In the genomic region with DNA sequence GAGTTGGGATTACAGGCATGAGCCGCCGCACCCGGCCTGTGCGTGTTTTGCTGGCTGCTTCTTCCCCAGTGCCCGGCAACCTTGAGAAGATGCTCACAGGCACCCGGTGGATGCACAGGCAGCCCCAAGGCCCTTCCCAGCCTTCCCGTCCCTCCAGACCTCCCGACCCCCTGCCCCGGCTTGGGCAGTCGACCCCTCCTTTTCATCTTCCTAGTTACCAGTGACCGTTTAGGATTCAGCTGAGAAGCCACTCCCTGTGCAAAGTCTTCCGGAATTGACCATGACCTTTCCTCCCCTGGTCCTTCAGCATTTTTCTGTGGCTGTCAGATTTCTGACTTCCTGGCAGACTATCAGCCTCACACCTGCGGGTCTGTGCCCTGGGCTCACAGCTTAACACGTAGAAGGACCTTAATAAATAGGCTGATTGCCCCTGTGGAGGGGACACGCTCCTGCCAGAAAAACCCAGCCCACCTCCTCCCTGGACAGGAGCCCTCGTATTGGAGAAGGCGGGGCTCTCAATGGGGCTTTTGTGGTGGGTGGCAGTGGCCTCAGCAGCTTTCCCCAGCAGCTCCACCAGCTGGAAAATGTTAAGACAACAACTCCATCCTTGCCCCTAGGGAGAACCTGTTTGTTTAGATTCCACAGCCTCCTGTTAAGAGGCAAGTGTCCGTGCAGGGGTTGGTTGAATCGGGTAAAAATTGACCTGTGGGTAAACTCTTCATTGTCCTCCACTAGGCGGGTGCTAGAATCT, we compare ENCODE assay signal across 14 cellular contexts. TPM values are rescaled to one million over a fixed set of nuclear protein-coding genes. Genes with fewer than 3 reads are reported as not detected.
A peak's percentile ranks its signal among the peaks of the same experiment; 100 is the strongest.
DNase-seq lines count a peak whose midpoint lies in the region; ATAC-seq and TF ChIP-seq lines count a peak whose summit lies in the region.
"Had no signal": no experiment of that assay in that cellular context is flagged by ENCODE, and none has a peak within 500 bp of the region (broad histone marks: within the 10 kb centered on the region; RNA-seq: fewer than 3 reads in every experiment).

No MANE protein-coding gene starts in this region.

- no peak overlapping the region for H2BK5ac ChIP-seq in mesendoderm (ENCODE audit: low read length)

- no peaks in the 10 kb centered on the region for H3K27me3 ChIP-seq in Caco-2 (replicated peaks; ENCODE audit: control insufficient read depth, insufficient read depth, low read length)
- peaks cover 2% of the 10 kb centered on the region for H3K27me3 ChIP-seq in mesendoderm (ENCODE audit: insufficient read depth, low read length, poor library complexity)

- peak; percentile 86 for DNase-seq in Caco-2
- DNase-seq in HT-29 (ENCODE audit: low spot score): peak; percentile 84
- peak; percentile 26 for DNase-seq in activated CD8-positive, alpha-beta memory T cell treated with anti-CD3 and anti-CD28 coated beads, Interleukin-2, amount 50 U/mL, for 48 hours
- peak; percentile 85 for DNase-seq in mesendoderm
- no peak for DNase-seq in NCI-H2029 (lab: John Stamatoyannopoulos, UW)
- DNase-seq in occipital lobe (lab: John Stamatoyannopoulos, UW): no peak
- no peak for DNase-seq in amygdala (lab: John Stamatoyannopoulos, UW)
- DNase-seq: activated CD4-positive, alpha-beta T cell treated with anti-CD3 and anti-CD28 coated beads, Interleukin-2, amount 10 ng/mL, durations not matched to agents 7 days and 5 days; C1 segment of cervical spinal cord; NCI-H446 treated with DMSO at 0.1 percent for 48 hours had no signal

- H3K27me3 Mint-ChIP-seq in Caco-2 (ENCODE audit: insufficient read depth, unreplicated experiment): no peaks in the 10 kb centered on the region

- no peaks in the 10 kb centered on the region for H3K79me1 ChIP-seq in mesendoderm (ENCODE audit: low read length)

- intact Hi-C loops in Caco-2 (cut with micrococcal nuclease; ENCODE audit: unreplicated experiment): loop anchor here (1.0 kb wide), 3 partner anchors 19 to 119 kb away; no protein-coding TSS in a partner anchor

- no peak overlapping the region for H3K4me3 ChIP-seq in Caco-2 (ENCODE audit: low read depth, low read length)
- H3K4me3 ChIP-seq in mesendoderm (ENCODE audit: low read length): no peak overlapping the region
- H3K4me3 ChIP-seq: K562 had no signal

- peak overlapping the region; percentile 37 for H3K4me3 Mint-ChIP-seq in Caco-2 (ENCODE audit: unreplicated experiment)
- H3K4me3 Mint-ChIP-seq: activated CD4-positive, alpha-beta T cell treated with anti-CD3 and anti-CD28 coated beads, Interleukin-2, amount 10 ng/mL, durations not matched to agents 7 days and 5 days; stimulated activated naive CD8-positive, alpha-beta T cell treated with anti-CD3 and anti-CD28 coated beads, Interleukin-15, Interleukin-2, amounts not matched to agents 100 ng/mL and 50 ng/mL, for 24 hours had no signal

- TF ChIP-seq CTCF in Caco-2 (IDR thresholded peaks at IDR 0.05; ENCODE audit: insufficient read depth in 1 of 2, low read depth in 1 of 2, low read length in 1 of 2, severe bottlenecking in 1 of 2, unreplicated experiment in 1 of 2): peak in 1 of 2 experiments; percentile 23

- no peak overlapping the region for H2BK15ac ChIP-seq in mesendoderm (replicated peaks; ENCODE audit: low read depth)

- peaks cover 38% of the 10 kb centered on the region for H3K4me1 Mint-ChIP-seq in Caco-2 (ENCODE audit: low read depth, unreplicated experiment)
- H3K4me1 Mint-ChIP-seq: activated CD4-positive, alpha-beta T cell treated with anti-CD3 and anti-CD28 coated beads, Interleukin-2, amount 10 ng/mL, durations not matched to agents 7 days and 5 days had no signal

- CTCF ChIA-PET in Caco-2 (lab: Charles Lee): interaction anchor here (0.5 to 1.6 kb wide), 14 partner anchors 10 to 780 kb away, joined by 3 to 7 read pairs (median 4); no protein-coding TSS in a partner anchor

- H3K36me3 ChIP-seq in Caco-2 (ENCODE audit: control insufficient read depth, insufficient read depth, low read length) (no peaks in the 10 kb centered on the region), mesendoderm (ENCODE audit: control insufficient read depth, insufficient read depth, low read length) (no peaks in the 10 kb centered on the region)

- no peak overlapping the region for H3K4me2 ChIP-seq in mesendoderm (ENCODE audit: low read length)

- no TSS peak for BruUV-seq in Caco-2 (replicated peaks; lab: Mats Ljungman, UMichigan)

- no peaks in the 10 kb centered on the region for H3K79me2 ChIP-seq in mesendoderm (ENCODE audit: control insufficient read depth, insufficient read depth, low read length)

- H3K18ac ChIP-seq in mesendoderm (ENCODE audit: low read length): no peak overlapping the region

- no peak overlapping the region for H3K9ac ChIP-seq in mesendoderm (ENCODE audit: low read length)

- H3K9me3 Mint-ChIP-seq in Caco-2 (ENCODE audit: unreplicated experiment): no peaks in the 10 kb centered on the region
- H3K9me3 Mint-ChIP-seq: activated CD4-positive, alpha-beta T cell treated with anti-CD3 and anti-CD28 coated beads, Interleukin-2, amount 10 ng/mL, durations not matched to agents 7 days and 5 days; activated naive CD4-positive, alpha-beta T cell treated with anti-CD3 and anti-CD28 coated beads, Interleukin-2, amount 50 U/mL, for 72 hours; stimulated activated naive CD8-positive, alpha-beta T cell treated with anti-CD3 and anti-CD28 coated beads, Interleukin-15, Interleukin-2, amounts not matched to agents 100 ng/mL and 50 ng/mL, for 24 hours had no signal

- no peak overlapping the region for H3K23ac ChIP-seq in mesendoderm (ENCODE audit: low read length)

- H3K4me1 ChIP-seq in Caco-2 (peaks cover 48% of the 10 kb centered on the region), mesendoderm (ENCODE audit: control insufficient read depth, low read depth, low read length) (peaks cover 2% of the 10 kb centered on the region)

- H3K36me3 Mint-ChIP-seq in Caco-2 (ENCODE audit: insufficient read depth, unreplicated experiment): no peaks in the 10 kb centered on the region
- H3K36me3 Mint-ChIP-seq: activated naive CD4-positive, alpha-beta T cell treated with anti-CD3 and anti-CD28 coated beads, Interleukin-2, amount 50 U/mL, for 72 hours had no signal

- no peak overlapping the region for H3K56ac ChIP-seq in mesendoderm (ENCODE audit: low read length)

- no peak overlapping the region for H4K8ac ChIP-seq in mesendoderm (ENCODE audit: low read depth, low read length)

- H3K27ac ChIP-seq in mesendoderm (ENCODE audit: low read depth, low read length): no peak overlapping the region

- no peaks in the 10 kb centered on the region for H3K9me3 ChIP-seq in Caco-2

- WGBS in mesendoderm (ENCODE audit: extremely low coverage, insufficient coverage, low lambda C conversion rate): no CpG with 5 or more reads among the region's 20 CpGs

- H3K27ac Mint-ChIP-seq in Caco-2 (ENCODE audit: unreplicated experiment): peak overlapping the region; percentile 71
- H3K27ac Mint-ChIP-seq: activated CD4-positive, alpha-beta T cell treated with anti-CD3 and anti-CD28 coated beads, Interleukin-2, amount 10 ng/mL, durations not matched to agents 7 days and 5 days; activated naive CD4-positive, alpha-beta T cell treated with anti-CD3 and anti-CD28 coated beads, Interleukin-2, amount 50 U/mL, for 72 hours; stimulated activated naive CD8-positive, alpha-beta T cell treated with anti-CD3 and anti-CD28 coated beads, Interleukin-15, Interleukin-2, amounts not matched to agents 100 ng/mL and 50 ng/mL, for 24 hours had no signal

- no peak overlapping the region for H2AK5ac ChIP-seq in mesendoderm (ENCODE audit: low read length)

- POLR2A ChIA-PET in Caco-2 (lab: Charles Lee): no interaction called here

- ATAC-seq in GM18907 (IDR thresholded peaks at IDR 0.05; ENCODE audit: unreplicated experiment): no peak
- ATAC-seq: activated naive CD4-positive, alpha-beta T cell treated with anti-CD3 and anti-CD28 coated beads, Interleukin-2, amount 50 U/mL, for 72 hours; K562 had no signal

- no peak overlapping the region for H2BK120ac ChIP-seq in mesendoderm (ENCODE audit: low read depth, low read length)

- no peak overlapping the region for H3K4ac ChIP-seq in mesendoderm (ENCODE audit: low read depth, low read length)

- no peak overlapping the region for H4K5ac ChIP-seq in mesendoderm (ENCODE audit: low read length)

RNA-seq across cellular contexts. Expression of gene ANO1, which starts 10.4 kb away (rescaled TPM):
- 5.8 and 8.4 TPM in 2 replicates for total RNA-seq in Caco-2 (2022)
- 83.2 and 114 TPM in 2 replicates for total RNA-seq in HT-29 (2014; rRNA removed; shearing (Covaris generic))
- 0.32 TPM for polyA plus RNA-seq in mesendoderm (2013, experiment 1 of 2)
- polyA plus RNA-seq in mesendoderm (2013, experiment 2 of 2): 0.34 TPM
- total RNA-seq in occipital lobe: 0.62 TPM
- total RNA-seq: activated CD4-positive, alpha-beta T cell treated with anti-CD3 and anti-CD28 coated beads, Interleukin-2, amount 10 ng/mL, durations not matched to agents 7 days and 5 days; K562 had no signal
- polyA plus RNA-seq: K562 had no signal

Comparison
In these comparisons a context has a peak if more than half of its experiments do, and no peak if none do; other contexts are left out.
1. DNase-seq: peak in Caco-2 (2 of 2), HT-29 (single experiment), activated CD8-positive, alpha-beta memory T cell treated with anti-CD3 and anti-CD28 coated beads, Interleukin-2, amount 50 U/mL, for 48 hours (single experiment) and mesendoderm (single experiment); none in NCI-H2029 (single experiment), occipital lobe (single experiment) and amygdala (0 of 56).